15 cellular contexts compared by ENCODE assay signal in the genomic region with DNA sequence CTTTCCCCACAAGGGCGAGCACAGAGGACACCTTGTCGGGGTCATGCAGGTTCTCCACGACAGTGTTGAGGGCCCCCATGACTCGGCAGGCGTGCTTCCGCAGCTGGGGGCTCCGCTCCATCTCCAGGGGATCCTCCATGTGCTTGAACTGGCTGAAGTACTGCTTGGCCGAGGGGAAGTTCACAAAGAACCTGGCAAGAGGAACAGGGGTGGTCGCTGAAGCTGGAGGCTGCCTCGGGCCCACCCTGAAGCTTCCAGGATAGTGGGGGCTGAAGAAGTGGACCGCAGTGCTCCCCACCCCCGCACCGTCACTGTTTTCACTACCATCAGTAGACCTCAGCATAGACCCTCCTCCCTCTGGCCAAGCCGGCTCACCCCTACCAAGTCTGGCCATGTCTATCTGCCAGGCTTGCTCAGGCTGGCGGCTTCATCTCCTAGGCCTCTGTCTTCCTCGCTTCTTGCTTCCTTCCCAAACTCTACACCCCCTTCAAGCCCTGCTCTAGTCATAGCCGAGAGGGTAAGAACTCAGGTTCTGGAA. TPM values are rescaled to one million over a fixed set of nuclear protein-coding genes. Genes with fewer than 3 reads are reported as not detected.
DNase-seq lines count a peak whose midpoint lies in the region; ATAC-seq, FAIRE-seq and TF ChIP-seq lines count a peak whose summit lies in the region.
"Had no signal": no experiment of that assay in that cellular context is flagged by ENCODE, and none has a peak within 500 bp of the region (broad histone marks: within the 10 kb centered on the region; RNA-seq: fewer than 3 reads in every experiment).

No MANE protein-coding gene starts in this region.

- H3K4me3 ChIP-seq in BLaER1 (no peak overlapping the region), SJSA1 (no peak overlapping the region), right cardiac atrium (ENCODE audit: low read length) (no peak overlapping the region), GM23338 (no peak overlapping the region)
- H3K4me3 ChIP-seq: GM12878 had no signal

- no peak for FAIRE-seq in GM12892 (lab: Jason Lieb, UNC)
- FAIRE-seq: GM12878 had no signal

- H3K36me3 ChIP-seq in BLaER1 (no peaks in the 10 kb centered on the region), SJSA1 (no peaks in the 10 kb centered on the region), GM23338 (ENCODE audit: insufficient read depth) (no peaks in the 10 kb centered on the region)

- H4K20me1 ChIP-seq in BLaER1 (no peaks in the 10 kb centered on the region), GM23338 (replicated peaks; ENCODE audit: insufficient read depth) (no peaks in the 10 kb centered on the region)

- H3K79me2 ChIP-seq in GM23338 (replicated peaks; ENCODE audit: insufficient read depth) = no peaks in the 10 kb centered on the region

- intact Hi-C loops in right cardiac atrium (cut with DNase I) = no loop called here

- H3K27me3 ChIP-seq in BLaER1 = peaks cover 11% of the 10 kb centered on the region
- H3K27me3 ChIP-seq in SJSA1 (replicated peaks) = no peaks in the 10 kb centered on the region
- no peaks in the 10 kb centered on the region for H3K27me3 ChIP-seq in right cardiac atrium (ENCODE audit: control insufficient read depth, insufficient read depth)
- H3K27me3 ChIP-seq in GM23338 (ENCODE audit: insufficient read depth) = peaks cover 14% of the 10 kb centered on the region

- peaks cover 12% of the 10 kb centered on the region for H3K4me1 Mint-ChIP-seq in progenitor cell of endocrine pancreas (ENCODE audit: low read depth)
- H3K4me1 Mint-ChIP-seq in GM23338 = peaks cover 30% of the 10 kb centered on the region

- H3K4me2 ChIP-seq in BLaER1 (peak overlapping the region; percentile 95), GM23338 (no peak overlapping the region)

- no peak for ATAC-seq in right cardiac atrium
- no peak for ATAC-seq in GM23338
- ATAC-seq: GM12878 had no signal

- H3K4me1 ChIP-seq in BLaER1 = peaks cover 77% of the 10 kb centered on the region
- H3K4me1 ChIP-seq in SJSA1 (replicated peaks) = peaks cover 57% of the 10 kb centered on the region
- H3K4me1 ChIP-seq in right cardiac atrium (ENCODE audit: control insufficient read depth, insufficient read depth, low read length) = peaks cover 9% of the 10 kb centered on the region
- H3K4me1 ChIP-seq in GM23338 (ENCODE audit: insufficient read depth) = peaks cover 9% of the 10 kb centered on the region; the same call in 1 of the 2 replicates

- H3K36me3 Mint-ChIP-seq in progenitor cell of endocrine pancreas (ENCODE audit: insufficient read depth) (no peaks in the 10 kb centered on the region), GM23338 (ENCODE audit: low read depth) (no peaks in the 10 kb centered on the region)

- H3K4me3 Mint-ChIP-seq in progenitor cell of endocrine pancreas (ENCODE audit: low read depth) = no peak overlapping the region
- no peak overlapping the region; the same call in 2 of the 3 replicates for H3K4me3 Mint-ChIP-seq in GM23338
- H3K4me3 Mint-ChIP-seq: activated naive CD4-positive, alpha-beta T cell treated with anti-CD3 and anti-CD28 coated beads for 36 hours had no signal

- H3K9me3 Mint-ChIP-seq in progenitor cell of endocrine pancreas (ENCODE audit: low read depth) = no peaks in the 10 kb centered on the region
- no peaks in the 10 kb centered on the region for H3K9me3 Mint-ChIP-seq in GM23338
- H3K9me3 Mint-ChIP-seq: activated naive CD4-positive, alpha-beta T cell treated with anti-CD3 and anti-CD28 coated beads for 36 hours had no signal

- H3K27ac Mint-ChIP-seq in progenitor cell of endocrine pancreas (peak overlapping the region; percentile 3), GM23338 (no peak overlapping the region)
- H3K27ac Mint-ChIP-seq: activated naive CD4-positive, alpha-beta T cell treated with anti-CD3 and anti-CD28 coated beads for 36 hours had no signal

- H3K9me2 ChIP-seq in GM23338 (ENCODE audit: insufficient read depth) = no peaks in the 10 kb centered on the region

- WGBS in right cardiac atrium = 69% methylated on average over 17 of the region's 17 CpGs

- peak overlapping the region; percentile 85 for H3K27ac ChIP-seq in BLaER1
- H3K27ac ChIP-seq in SJSA1 = peak overlapping the region; percentile 88
- H3K27ac ChIP-seq in right cardiac atrium (ENCODE audit: low read length) = peak overlapping the region; percentile 97
- H3K27ac ChIP-seq in GM23338 (ENCODE audit: low read depth) = no peak overlapping the region

- TF ChIP-seq POLR2A in GM12892 (IDR thresholded peaks at IDR 0.05; ENCODE audit: low read depth, low read length) = no peak

- H3K9me3 ChIP-seq in BLaER1 (no peaks in the 10 kb centered on the region), SJSA1 (replicated peaks) (no peaks in the 10 kb centered on the region), right cardiac atrium (ENCODE audit: control insufficient read depth, low read length) (no peaks in the 10 kb centered on the region)

- H3F3A ChIP-seq in GM23338 (replicated peaks; ENCODE audit: low read depth) = 0 out of 2 replicates have a peak, but pooled peaks cover 5% of the 10 kb centered on the region

- peaks cover 40% of the 10 kb centered on the region for H3K27me3 Mint-ChIP-seq in progenitor cell of endocrine pancreas
- H3K27me3 Mint-ChIP-seq in GM23338 (ENCODE audit: insufficient read depth, low read depth, poor library complexity) = peaks cover 21% of the 10 kb centered on the region

- TF ChIP-seq CTCF in progenitor cell of endocrine pancreas (IDR thresholded peaks at IDR 0.05; ENCODE audit: unreplicated experiment) = no peak
- no peak for TF ChIP-seq CTCF in GM23338 (conservative IDR thresholded peaks at IDR 0.05; ENCODE audit: low read depth in 2 of 2)

- no peak overlapping the region for H3K9ac ChIP-seq in BLaER1

- no peak for DNase-seq in SJSA1 (ENCODE audit: low read depth in 1 of 2, low spot score in 2 of 2)
- peak in 2 of 3 donors; percentile 38 to 52 for DNase-seq in right cardiac atrium
- no peak for DNase-seq in progenitor cell of endocrine pancreas (ENCODE audit: low spot score, unreplicated experiment)
- no peak for DNase-seq in GM12892 (ENCODE audit: insufficient read length)
- DNase-seq in activated CD8-positive, alpha-beta memory T cell treated with anti-CD3 and anti-CD28 coated beads, Interleukin-2, amount 50 U/mL, for 48 hours = no peak
- DNase-seq in activated effector memory CD4-positive, alpha-beta T cell treated with Interleukin-2 at 50 U/mL for 16 hours = no peak
- no peak for DNase-seq in GM23338 (ENCODE audit: low spot score)
- DNase-seq: activated CD8-positive, alpha-beta memory T cell treated with anti-CD3 and anti-CD28 coated beads for 24 hours; activated naive CD4-positive, alpha-beta T cell treated with anti-CD3 and anti-CD28 coated beads for 36 hours; cerebellar nuclear complex; NCI-H2227 treated with DMSO at 0.1 percent for 48 hours; T-helper 2 cell had no signal

- no peak overlapping the region for H2AFZ ChIP-seq in GM23338

TF ChIP-seq in GM23338, 12 proteins besides CTCF, POLR2A, EP300 and RAD21 (continues in another document):
- TF ChIP-seq STAT1 (IDR thresholded peaks at IDR 0.05; ENCODE audit: unreplicated experiment) (no peak), ZNF331 (CRISPR knock-in tag; IDR thresholded peaks at IDR 0.05; ENCODE audit: low read depth) (no peak), JUNB (IDR thresholded peaks at IDR 0.05; ENCODE audit: unreplicated experiment) (no peak)
- TF ChIP-seq, protein P1, sequence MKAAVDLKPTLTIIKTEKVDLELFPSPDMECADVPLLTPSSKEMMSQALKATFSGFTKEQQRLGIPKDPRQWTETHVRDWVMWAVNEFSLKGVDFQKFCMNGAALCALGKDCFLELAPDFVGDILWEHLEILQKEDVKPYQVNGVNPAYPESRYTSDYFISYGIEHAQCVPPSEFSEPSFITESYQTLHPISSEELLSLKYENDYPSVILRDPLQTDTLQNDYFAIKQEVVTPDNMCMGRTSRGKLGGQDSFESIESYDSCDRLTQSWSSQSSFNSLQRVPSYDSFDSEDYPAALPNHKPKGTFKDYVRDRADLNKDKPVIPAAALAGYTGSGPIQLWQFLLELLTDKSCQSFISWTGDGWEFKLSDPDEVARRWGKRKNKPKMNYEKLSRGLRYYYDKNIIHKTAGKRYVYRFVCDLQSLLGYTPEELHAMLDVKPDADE (IDR thresholded peaks at IDR 0.05) = no peak

RNA-seq across cellular contexts. Expression of gene CYGB, which starts 5.9 kb away (rescaled TPM):
- total RNA-seq in SJSA1 (2014; rRNA removed; shearing (Covaris generic)) = 4.4 and 5.2 TPM in 2 replicates
- total RNA-seq in right cardiac atrium = 10 to 100 TPM; 46.6 to 83.9 (median 67.3) TPM
- polyA plus RNA-seq in right cardiac atrium = 58.7 TPM
- total RNA-seq in progenitor cell of endocrine pancreas = 0.46 and 1.0 TPM in 2 replicates
- polyA plus RNA-seq in GM12892 (2012; ENCODE audit: missing spikeins) = not detected
- 1.7 and 2.1 TPM in 2 replicates for total RNA-seq in GM23338 (2014; rRNA removed; shearing (Covaris generic))
- polyA plus RNA-seq in GM23338 (2016; fragmentation: Nextera tagmentation; extraction: Ambion mirVana) = 0.85 and 1.2 TPM in 2 replicates
- total RNA-seq: activated naive CD4-positive, alpha-beta T cell treated with anti-CD3 and anti-CD28 coated beads for 36 hours had no signal
- polyA plus RNA-seq: GM12878 had no signal

RNA-seq across cellular contexts. Expression of gene PRCD, which starts 8.3 kb away (rescaled TPM):
- total RNA-seq in SJSA1 (2014; rRNA removed; shearing (Covaris generic)) = 0.13 TPM in 1 of 2 replicates, not detected in the other
- total RNA-seq in right cardiac atrium (10 to 100 TPM in 3 of 4 donors, 1 to 10 TPM in 1; 6.1 to 11.6 (median 10.9) TPM), progenitor cell of endocrine pancreas (0.86 and 1.7 TPM in 2 replicates)
- polyA plus RNA-seq in right cardiac atrium (9.8 TPM), GM23338 (2016; fragmentation: Nextera tagmentation; extraction: Ambion mirVana) (1.6 and 2.5 TPM in 2 replicates)
- not detected for polyA plus RNA-seq in GM12892 (2012; ENCODE audit: missing spikeins)
- total RNA-seq in GM23338 (2014; rRNA removed; shearing (Covaris generic)) = 0.38 and 0.50 TPM in 2 replicates
- total RNA-seq: activated naive CD4-positive, alpha-beta T cell treated with anti-CD3 and anti-CD28 coated beads for 36 hours had no signal

RNA-seq across cellular contexts. Expression of gene RHBDF2, which starts 30.3 kb away (rescaled TPM):
- total RNA-seq in SJSA1 (2014; rRNA removed; shearing (Covaris generic)) = 5.8 and 9.2 TPM in 2 replicates
- 10 to 100 TPM; 10.2 to 16.4 (median 12.8) TPM for total RNA-seq in right cardiac atrium
- polyA plus RNA-seq in right cardiac atrium = 11.2 TPM
- 11.8 and 12.1 TPM in 2 replicates for total RNA-seq in progenitor cell of endocrine pancreas
- polyA plus RNA-seq in GM12892 (2012; ENCODE audit: missing spikeins) = 16.3 TPM
- 19.5 and 29.5 TPM in 2 replicates for total RNA-seq in GM23338 (2014; rRNA removed; shearing (Covaris generic))
- 9.4 and 10.5 TPM in 2 replicates for polyA plus RNA-seq in GM23338 (2016; fragmentation: Nextera tagmentation; extraction: Ambion mirVana)
- polyA plus RNA-seq: neural cell had no signal

RNA-seq across cellular contexts. Expression of gene ST6GALNAC2, which starts 54.1 kb away (rescaled TPM):
- 0.84 TPM in 1 of 2 replicates, not detected in the other for total RNA-seq in SJSA1 (2014; rRNA removed; shearing (Covaris generic))
- total RNA-seq in right cardiac atrium (1 to 10 TPM; 4.0 to 5.8 (median 5.5) TPM), progenitor cell of endocrine pancreas (0.62 and 1.2 TPM in 2 replicates)
- polyA plus RNA-seq in right cardiac atrium (4.2 TPM), GM23338 (2016; fragmentation: Nextera tagmentation; extraction: Ambion mirVana) (not detected in 2 replicates)
- not detected for polyA plus RNA-seq in GM12892 (2012; ENCODE audit: missing spikeins)
- 0.31 TPM in 1 of 2 replicates, not detected in the other for total RNA-seq in GM23338 (2014; rRNA removed; shearing (Covaris generic))
- total RNA-seq: activated naive CD4-positive, alpha-beta T cell treated with anti-CD3 and anti-CD28 coated beads for 36 hours had no signal
- polyA plus RNA-seq: neural cell had no signal

Comparison
In these comparisons a context has a peak if more than half of its experiments do, and no peak if none do; other contexts are left out.
1. DNase-seq: peak in right cardiac atrium (2 of 3); none in SJSA1 (0 of 2), progenitor cell of endocrine pancreas (single experiment), GM12892 (single experiment), activated CD8-positive, alpha-beta memory T cell treated with anti-CD3 and anti-CD28 coated beads, Interleukin-2, amount 50 U/mL, for 48 hours (single experiment), activated effector memory CD4-positive, alpha-beta T cell treated with Interleukin-2 at 50 U/mL for 16 hours (single experiment) and GM23338 (single experiment).